ENCODE assay signal across 8 cellular contexts in the genomic region with DNA sequence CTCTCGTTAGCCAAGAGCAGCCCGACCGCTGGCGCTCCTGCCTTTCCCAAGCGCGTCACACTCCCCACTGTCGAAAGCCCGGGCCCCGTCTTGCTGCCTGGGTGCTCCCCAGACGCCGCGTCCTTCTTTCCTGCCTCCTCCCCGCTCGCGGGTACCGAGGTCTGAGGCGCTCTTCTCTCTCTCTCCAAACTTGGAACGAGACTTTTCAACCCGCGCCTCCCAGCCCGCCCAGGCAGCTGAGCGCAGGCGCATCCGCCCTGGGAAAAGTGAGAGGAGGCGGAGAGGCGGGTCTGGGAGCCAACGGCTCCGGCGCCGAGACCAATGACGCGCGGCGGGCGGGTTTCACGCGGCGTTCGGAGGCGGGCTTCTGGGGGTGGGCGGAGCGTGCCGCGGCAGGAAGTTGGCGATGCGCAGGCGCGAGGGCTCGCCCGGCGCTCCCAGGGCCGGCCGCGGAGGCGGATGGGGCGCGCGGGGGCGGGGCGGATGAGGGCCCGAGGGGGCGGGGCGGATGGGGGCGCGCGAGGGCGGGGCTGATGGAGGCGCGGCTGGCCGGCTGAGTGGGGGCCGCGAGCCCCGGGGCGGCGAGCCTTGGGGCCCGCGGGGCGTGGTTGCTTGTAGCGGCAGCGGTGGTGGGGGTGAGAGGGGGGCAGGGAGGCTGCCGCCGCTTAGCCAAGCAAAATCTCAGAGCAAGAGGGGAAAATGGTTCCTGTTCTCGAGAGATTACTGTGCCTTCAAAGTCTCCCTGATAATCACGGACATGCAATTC. TPM values are rescaled to one million over a fixed set of nuclear protein-coding genes. Genes with fewer than 3 reads are reported as not detected.
DNase-seq lines count a peak whose midpoint lies in the region; ATAC-seq and TF ChIP-seq lines count a peak whose summit lies in the region.

RBBP7 (minus strand) TSS at position 268 of the 766 bp plus-strand sequence. CDS start 309 bp downstream, outside the sequence.

- POLR2A ChIA-PET in AG04449 (lab: Yijun Ruan, JAX) (interaction anchor here (1.0 to 1.7 kb wide), 2 partner anchors 13 to 867 kb away, joined by 3 to 7 read pairs; partner anchors contain the start of gene SCML1), activated B cell treated with CpG ODN at 0.5 μM for 24 hours (lab: Charles Lee) (interaction anchor here (0.7 to 4.5 kb wide), 6 partner anchors 10 to 869 kb away, joined by 3 to 51 read pairs (median 5); no protein-coding TSS in a partner anchor)

- H3K4me1 Mint-ChIP-seq in activated B cell treated with CpG ODN at 0.5 μM for 24 hours = peaks cover 49% of the 10 kb centered on the region

- TF ChIP-seq CTCF in AG04449 (IDR thresholded peaks at IDR 0.05; ENCODE audit: insufficient read depth, low read length, missing control alignments) (no peak), activated B cell treated with CpG ODN at 0.5 μM for 24 hours (IDR thresholded peaks at IDR 0.05) (no peak), cardiac fibroblast (IDR thresholded peaks at IDR 0.05; ENCODE audit: low read depth, low read length) (no peak)

- H3K27me3 Mint-ChIP-seq in activated B cell treated with CpG ODN at 0.5 μM for 24 hours = no peaks in the 10 kb centered on the region

- H3K36me3 Mint-ChIP-seq in activated B cell treated with CpG ODN at 0.5 μM for 24 hours (ENCODE audit: low read depth) = peaks cover 16% of the 10 kb centered on the region

- intact Hi-C loops in activated B cell treated with CpG ODN at 0.5 μM for 24 hours (cut with micrococcal nuclease) = loop anchor here (1.0 to 5.0 kb wide), 7 partner anchors 12 to 1555 kb away; partner anchors contain the start of genes CDKL5, REPS2, SCML1 and TXLNG

- no peaks in the 10 kb centered on the region for H3K9me3 Mint-ChIP-seq in activated B cell treated with CpG ODN at 0.5 μM for 24 hours

- DNase-seq in AG04449 (ENCODE audit: low read depth, low spot score) (peak; percentile 36), NCI-H226 (peak; percentile 77), activated B cell treated with CpG ODN at 0.5 μM for 24 hours (peak; percentile 85), cardiac fibroblast (ENCODE audit: low read depth in 2 of 2) (peak; percentile 89 to 93), inferior parietal cortex (ENCODE audit: extremely low spot score) (peak; percentile 84)
- DNase-seq in stimulated activated CD4-positive, alpha-beta T cell treated with anti-CD3 and anti-CD28 coated beads, Interleukin-12 subunit alpha, Interleukin-12 subunit beta, amount 100 ng/mL, for 24 hours (ENCODE audit: low read depth in 2 of 2) = peak; percentile 78 to 79

- H3K4me3 ChIP-seq in AG04449 (ENCODE audit: low read depth, low read length) (peak within 1 kb of the TSS; percentile 73), cardiac fibroblast (replicated peaks in 1 of 2; ENCODE audit: low read depth in 2 of 2, low read length in 2 of 2) (peak within 1 kb of the TSS; percentile 72 to 76)

- CTCF ChIA-PET in AG04449 (lab: Yijun Ruan, JAX) (interaction anchor here (1.0 to 1.1 kb wide), 2 partner anchors 12 to 13 kb away, joined by 4 to 6 read pairs; no protein-coding TSS in a partner anchor), activated B cell treated with CpG ODN at 0.5 μM for 24 hours (lab: Charles Lee) (interaction anchor here (1.1 kb wide), 1 partner anchor 13 kb away, joined by 9 read pairs; no protein-coding TSS in a partner anchor)

- ATAC-seq in GM18907 (IDR thresholded peaks at IDR 0.05; ENCODE audit: unreplicated experiment) (peak; percentile 91), HG03159 (IDR thresholded peaks at IDR 0.05; ENCODE audit: unreplicated experiment) (peak; percentile 81), activated B cell treated with CpG ODN at 0.5 μM for 24 hours (ENCODE audit: low read depth) (peak; percentile 81)

- peak within 1 kb of the TSS; percentile 94 for H3K27ac Mint-ChIP-seq in activated B cell treated with CpG ODN at 0.5 μM for 24 hours

- peak within 1 kb of the TSS; percentile 91 for H3K4me3 Mint-ChIP-seq in activated B cell treated with CpG ODN at 0.5 μM for 24 hours

RNA-seq across cellular contexts. Expression of gene RBBP7, which starts in this region (rescaled TPM):
- total RNA-seq in activated B cell treated with CpG ODN at 0.5 μM for 24 hours = 97.9 and 103 TPM in 2 replicates

Comparison
In these comparisons a context has a peak if more than half of its experiments do, and no peak if none do; other contexts are left out.
1. Peak in every context shown above with its lines: DNase-seq, ATAC-seq and H3K4me3 ChIP-seq.
2. DNase-seq: peak in every context shown above with its lines; median percentile 91 in cardiac fibroblast; 85 in activated B cell treated with CpG ODN at 0.5 μM for 24 hours; 84 in inferior parietal cortex; 78 in stimulated activated CD4-positive, alpha-beta T cell treated with anti-CD3 and anti-CD28 coated beads, Interleukin-12 subunit alpha, Interleukin-12 subunit beta, amount 100 ng/mL, for 24 hours; 77 in NCI-H226; 36 in AG04449.